11 cellular contexts compared by ENCODE assay signal in genomic region chr2:230738924-230739323, GRCh38. TPM values are rescaled to one million over a fixed set of nuclear protein-coding genes. Genes with fewer than 3 reads are reported as not detected.
DNase-seq lines count a peak whose midpoint lies in the region; ATAC-seq, FAIRE-seq and TF ChIP-seq lines count a peak whose summit lies in the region.
"Had no signal": no experiment of that assay in that cellular context is flagged by ENCODE, and none has a peak within 500 bp of the region (broad histone marks: within the 10 kb centered on the region; RNA-seq: fewer than 3 reads in every experiment).

No MANE protein-coding gene starts in this region.

- WGBS in pancreas, 2 donors: 13 to 22% methylated on average over 2 of the region's 2 CpGs

- ATAC-seq in CD4-positive, alpha-beta T cell (ENCODE audit: poor library complexity): no peak
- peak; percentile 40 to 74 (median 63) for ATAC-seq in pancreas
- no peak for ATAC-seq in effector memory CD8-positive, alpha-beta T cell (replicated peaks)

- no peak for TF ChIP-seq CTCF in CD4-positive, alpha-beta T cell (IDR thresholded peaks at IDR 0.05)
- no peak for TF ChIP-seq CTCF in pancreas (IDR thresholded peaks at IDR 0.05)

- CTCF ChIA-PET in CD4-positive, alpha-beta T cell (lab: Charles Lee): interaction anchor here (2.5 kb wide), 1 partner anchor 9 kb away, joined by 8 read pairs; no protein-coding TSS in a partner anchor

- H3K36me3 Mint-ChIP-seq in CD4-positive, alpha-beta T cell (ENCODE audit: low read depth): peaks cover 51% of the 10 kb centered on the region
- H3K36me3 Mint-ChIP-seq in effector memory CD8-positive, alpha-beta T cell (ENCODE audit: insufficient read depth): peaks cover 9% of the 10 kb centered on the region

- H3K36me3 ChIP-seq in endocrine pancreas (ENCODE audit: control insufficient read depth, insufficient read depth, low read length) (no peaks in the 10 kb centered on the region), pancreas (no peaks in the 10 kb centered on the region)

- no peaks in the 10 kb centered on the region for H3K9me3 Mint-ChIP-seq in CD4-positive, alpha-beta T cell
- no peaks in the 10 kb centered on the region for H3K9me3 Mint-ChIP-seq in effector memory CD8-positive, alpha-beta T cell
- H3K9me3 Mint-ChIP-seq: brain had no signal

- no peaks in the 10 kb centered on the region for H3K9me3 ChIP-seq in CD4-positive, alpha-beta T cell (ENCODE audit: control insufficient read depth, low read length)
- no peaks in the 10 kb centered on the region for H3K9me3 ChIP-seq in endocrine pancreas (ENCODE audit: control insufficient read depth, low read length)
- no peaks in the 10 kb centered on the region for H3K9me3 ChIP-seq in pancreas

- FAIRE-seq in pancreas (lab: Jason Lieb, UNC): peak; percentile 57
- FAIRE-seq: TTC549 had no signal

- H3K27ac Mint-ChIP-seq in CD4-positive, alpha-beta T cell: peak overlapping the region; percentile 70
- peak overlapping the region in 1 of 2 donors; percentile 18 for H3K27ac Mint-ChIP-seq in effector memory CD8-positive, alpha-beta T cell

- H3K27me3 ChIP-seq in CD4-positive, alpha-beta T cell (ENCODE audit: control insufficient read depth, insufficient read depth, low read length): no peaks in the 10 kb centered on the region
- H3K27me3 ChIP-seq in endocrine pancreas (ENCODE audit: control insufficient read depth, insufficient read depth, low read length) (no peaks in the 10 kb centered on the region), pancreas (no peaks in the 10 kb centered on the region)

- intact Hi-C loops in CD4-positive, alpha-beta T cell (cut with DNase I, micrococcal nuclease): no loop called here
- intact Hi-C loops in pancreas (cut with DNase I): no loop called here

- no peak overlapping the region for H3K4me3 Mint-ChIP-seq in CD4-positive, alpha-beta T cell
- H3K4me3 Mint-ChIP-seq in effector memory CD8-positive, alpha-beta T cell: peak overlapping the region in 1 of 2 donors; percentile 42
- H3K4me3 Mint-ChIP-seq: brain had no signal

- H3K4me1 Mint-ChIP-seq in CD4-positive, alpha-beta T cell (ENCODE audit: low read depth): peaks cover 85% of the 10 kb centered on the region
- peaks cover 40 to 64% of the 10 kb centered on the region in 2 donors for H3K4me1 Mint-ChIP-seq in effector memory CD8-positive, alpha-beta T cell (ENCODE audit: low read depth in 2 of 2)

- peak overlapping the region; percentile 17 for H3K4me3 ChIP-seq in endocrine pancreas (ENCODE audit: control insufficient read depth, insufficient read depth, low read length)
- H3K4me3 ChIP-seq in pancreas: no peak overlapping the region

- H3K9ac ChIP-seq in endocrine pancreas (ENCODE audit: control insufficient read depth, insufficient read depth, low read length): no peak overlapping the region

- H3K27ac ChIP-seq in CD4-positive, alpha-beta T cell (ENCODE audit: low read depth, low read length): no peak overlapping the region
- H3K27ac ChIP-seq in pancreas: peak overlapping the region in 2 of 4 donors; percentile 72 to 75

- peaks cover 9% of the 10 kb centered on the region for H3K4me1 ChIP-seq in endocrine pancreas (ENCODE audit: control insufficient read depth, insufficient read depth, low read length)
- peaks cover 12 to 43% (median 34%) of the 10 kb centered on the region in 3 donors for H3K4me1 ChIP-seq in pancreas

- DNase-seq in CD4-positive, alpha-beta T cell: no peak
- peak; percentile 33 for DNase-seq in HT-29 (ENCODE audit: low spot score)
- DNase-seq in pancreas: no peak
- no peak for DNase-seq in germinal center (ENCODE audit: low spot score)
- no peak for DNase-seq in NCI-H2171 (lab: John Stamatoyannopoulos, UW)
- DNase-seq in effector memory CD8-positive, alpha-beta T cell: no peak
- DNase-seq: NCI-H2227 treated with DMSO at 0.1 percent for 48 hours, right cardiac atrium had no signal

- POLR2A ChIA-PET in CD4-positive, alpha-beta T cell (lab: Charles Lee): interaction anchor here (1.1 to 1.7 kb wide), 2 partner anchors 12 to 25 kb away, joined by 3 to 5 read pairs; no protein-coding TSS in a partner anchor

- no peaks in the 10 kb centered on the region for H3K27me3 Mint-ChIP-seq in CD4-positive, alpha-beta T cell
- no peaks in the 10 kb centered on the region for H3K27me3 Mint-ChIP-seq in effector memory CD8-positive, alpha-beta T cell
- H3K27me3 Mint-ChIP-seq: brain had no signal

RNA-seq across cellular contexts. Expression of gene CAB39, which starts 26.3 kb away (rescaled TPM):
- 10 to 100 TPM; 44.8 to 45.3 TPM for total RNA-seq in CD4-positive, alpha-beta T cell
- total RNA-seq in HT-29 (2014; rRNA removed; shearing (Covaris generic)): 28.6 and 30.6 TPM in 2 replicates
- total RNA-seq in pancreas: 10 to 100 TPM; 15.9 to 41.6 (median 22.0) TPM
- 10 to 100 TPM in 1 of 2 donors, 1 to 10 TPM in 1; 9.9 to 15.3 TPM for polyA plus RNA-seq in pancreas

Comparison
In these comparisons a context has a peak if more than half of its experiments do, and no peak if none do; other contexts are left out.
1. ATAC-seq: peak in pancreas (4 of 4); none in CD4-positive, alpha-beta T cell (single experiment) and effector memory CD8-positive, alpha-beta T cell (single experiment).